21 cellular contexts compared by ENCODE assay signal in the genomic region with DNA sequence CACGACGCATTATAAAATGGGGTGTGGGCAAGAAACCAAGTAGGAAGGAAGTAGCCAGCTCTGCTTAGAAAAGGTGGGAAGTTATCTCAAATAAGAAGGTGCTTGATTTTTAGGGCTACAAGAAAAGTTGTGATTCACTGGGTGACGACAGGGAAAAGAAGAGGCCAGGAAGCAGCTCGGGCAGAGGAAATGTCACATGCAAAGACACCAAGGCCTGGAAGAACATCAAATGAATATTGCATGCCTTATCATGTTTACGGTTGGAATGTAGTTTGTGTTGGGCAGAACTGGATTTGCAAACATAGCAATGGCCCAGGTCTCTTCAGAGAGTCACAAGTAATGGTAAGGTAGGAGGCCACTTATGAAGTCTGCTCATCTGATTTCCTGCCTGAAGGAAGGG.
A peak's percentile ranks its signal among the peaks of the same experiment; 100 is the strongest.
DNase-seq lines count a peak whose midpoint lies in the region; ATAC-seq, FAIRE-seq and TF ChIP-seq lines count a peak whose summit lies in the region.
"Had no signal": no experiment of that assay in that cellular context is flagged by ENCODE, and none has a peak within 500 bp of the region (broad histone marks: within the 10 kb centered on the region; RNA-seq: fewer than 3 reads in every experiment).

No MANE protein-coding gene starts in this region.

- no peak overlapping the region for H2AK9ac ChIP-seq in IMR-90 (replicated peaks; ENCODE audit: low read depth, low read length, poor library complexity)

- H3K9me1 ChIP-seq in IMR-90 (ENCODE audit: insufficient read depth, low read length) = no peaks in the 10 kb centered on the region
- no peaks in the 10 kb centered on the region for H3K9me1 ChIP-seq in keratinocyte (ENCODE audit: control insufficient read depth, extremely low read depth, insufficient read depth, low read length)

- no peak overlapping the region for H3K56ac ChIP-seq in IMR-90 (ENCODE audit: extremely low read depth, insufficient read depth, low read length)

- H2AK5ac ChIP-seq in IMR-90 (ENCODE audit: low read depth, low read length) = peak overlapping the region; percentile 38

- no peak for TF ChIP-seq POLR2A in IMR-90 (IDR thresholded peaks at IDR 0.05; ENCODE audit: low read depth, low read length)
- no peak for TF ChIP-seq POLR2A in prostate gland (IDR thresholded peaks at IDR 0.05)
- TF ChIP-seq POLR2A in erythroblast (IDR thresholded peaks at IDR 0.05; ENCODE audit: low read length) = no peak

- peak overlapping the region; percentile 95 for H3K4ac ChIP-seq in IMR-90 (ENCODE audit: low read depth, low read length)

- BruUV-seq in IMR-90 (replicated peaks; lab: Mats Ljungman, UMichigan) = no TSS peak

- H3K36me3 ChIP-seq in IMR-90 (ENCODE audit: control insufficient read depth, insufficient read depth, low read length) = no peaks in the 10 kb centered on the region
- no peaks in the 10 kb centered on the region for H3K36me3 ChIP-seq in keratinocyte (ENCODE audit: control insufficient read depth in 2 of 2, extremely low read depth in 1 of 2, insufficient read depth in 2 of 2, low read length in 2 of 2)
- H3K36me3 ChIP-seq in prostate gland = no peaks in the 10 kb centered on the region

- POLR2A ChIA-PET in IMR-90 (lab: Charles Lee; ENCODE audit: unreplicated experiment) = no interaction called here
- POLR2A ChIA-PET in RWPE1 (lab: Yijun Ruan, JAX; ENCODE audit: low non-redundant PET) = no interaction called here

- peak overlapping the region; percentile 100 for H2BK5ac ChIP-seq in IMR-90 (ENCODE audit: low read depth, low read length, poor library complexity, severe bottlenecking)

- H3K79me1 ChIP-seq in IMR-90 (ENCODE audit: low read depth in 1 of 2, low read length in 2 of 2) = peaks cover 3 to 20% of the 10 kb centered on the region in 2 experiments; a peak in 1 of 4 replicates

- FAIRE-seq in keratinocyte (lab: Jason Lieb, UNC) = peak; percentile 90
- FAIRE-seq: A204.1, GM12892, GM18507, K562 had no signal

- no peak for TF ChIP-seq CTCF in IMR-90 (conservative IDR thresholded peaks at IDR 0.05; ENCODE audit: low read depth, low read length)
- no peak for TF ChIP-seq CTCF in epithelial cell of esophagus (IDR thresholded peaks at IDR 0.05; ENCODE audit: insufficient read depth, low read depth, low read length, missing control alignments)
- no peak for TF ChIP-seq CTCF in keratinocyte (optimal IDR thresholded peaks at IDR 0.05 in 1 of 3, IDR thresholded peaks at IDR 0.05 in 1 of 3, conservative IDR thresholded peaks at IDR 0.05 in 1 of 3; ENCODE audit: extremely low read depth in 1 of 3, insufficient read depth in 2 of 3, low read length in 3 of 3)
- no peak for TF ChIP-seq CTCF in prostate gland (IDR thresholded peaks at IDR 0.05)
- TF ChIP-seq CTCF in RWPE1 (conservative IDR thresholded peaks at IDR 0.05; ENCODE audit: low read depth) = no peak

- in situ Hi-C loops in IMR-90 (cut with MboI; ENCODE audit: low sequenced_read_pairs) = loop anchor here (5.0 to 25.0 kb wide), 4 partner anchors 302 to 798 kb away; partner anchors contain the start of gene IRS1

- no peak overlapping the region for H3K4me3 ChIP-seq in IMR-90 (ENCODE audit: insufficient read depth, low read depth, low read length)
- H3K4me3 ChIP-seq in epithelial cell of esophagus (ENCODE audit: low read length) = no peak overlapping the region
- no peak overlapping the region for H3K4me3 ChIP-seq in keratinocyte (ENCODE audit: control insufficient read depth in 2 of 3, extremely low read depth in 1 of 3, insufficient read depth in 2 of 3, low read depth in 1 of 3, low read length in 3 of 3)
- H3K4me3 ChIP-seq in prostate gland = no peak overlapping the region
- H3K4me3 ChIP-seq: GM23338, K562 had no signal

- WGBS in IMR-90 (ENCODE audit: extremely low coverage in 2 of 2, insufficient read length in 1 of 2), 2 experiments = 90% methylated on average over 3 of the region's 5 CpGs; no CpG with 5 or more reads in 1 of the 2 experiments
- WGBS in prostate gland = 42% methylated on average over 5 of the region's 5 CpGs

- peak overlapping the region; percentile 85 to 97 for H4K8ac ChIP-seq in IMR-90 (ENCODE audit: low read depth in 2 of 2, low read length in 2 of 2)

- DNase-seq in IMR-90 = no peak
- DNase-seq in epithelial cell of esophagus (ENCODE audit: low read depth) = peak; percentile 48
- peak; percentile 15 for DNase-seq in keratinocyte (ENCODE audit: low read depth, low spot score)
- peak; percentile 14 for DNase-seq in prostate gland (ENCODE audit: low spot score)
- DNase-seq in erythroblast (lab: John Stamatoyannopoulos, UW) = no peak
- DNase-seq in RWPE1 (ENCODE audit: low spot score) = no peak
- DNase-seq in T-helper 2 cell treated with Interferon-gamma antibody and Interleukin-4, amounts not matched to agents 5 μg/mL and 100 μg/mL, for 36 hours (ENCODE audit: low spot score) = no peak
- DNase-seq: ACHN; Caco-2; CD4-positive, alpha-beta T cell; DMS153; DMS79; GDM1; H7 had no signal

- H3K9ac ChIP-seq in IMR-90 (ENCODE audit: low read depth, low read length) (no peak overlapping the region), keratinocyte (ENCODE audit: control insufficient read depth, extremely low read depth, insufficient read depth, low read length) (no peak overlapping the region)

- H3K23ac ChIP-seq in IMR-90 (ENCODE audit: low read depth, low read length) = peak overlapping the region; percentile 13; the same call in 1 of the 2 replicates

- no peaks in the 10 kb centered on the region for H3K4me1 Mint-ChIP-seq in T-helper 2 cell treated with Interferon-gamma antibody and Interleukin-4, amounts not matched to agents 5 μg/mL and 100 μg/mL, for 36 hours (ENCODE audit: low read depth)

- intact Hi-C loops in IMR-90 (cut with micrococcal nuclease) (loop anchor here (5.0 to 10.0 kb wide), 4 partner anchors 396 to 916 kb away; no protein-coding TSS in a partner anchor), prostate gland (cut with DNase I) (no loop called here)

- H3K9me3 Mint-ChIP-seq in T-helper 2 cell treated with Interferon-gamma antibody and Interleukin-4, amounts not matched to agents 5 μg/mL and 100 μg/mL, for 36 hours = no peaks in the 10 kb centered on the region
- H3K9me3 Mint-ChIP-seq: CD4-positive, alpha-beta T cell; GM23338 had no signal

- CTCF ChIA-PET in IMR-90 (lab: Yijun Ruan, JAX) = no interaction called here
- CTCF ChIA-PET in RWPE1 (lab: Yijun Ruan, JAX) = no interaction called here

- dilution Hi-C loops in IMR-90 (cut with HindIII; ENCODE audit: low sequenced_read_pairs, unreplicated experiment) (no loop called here), keratinocyte (cut with MboI; ENCODE audit: extremely low pct_ligation_motif_present, low sequenced_read_pairs) (no loop called here)

- H2BK120ac ChIP-seq in IMR-90 (ENCODE audit: low read depth, low read length) = peak overlapping the region; percentile 99

- H3K27ac ChIP-seq in IMR-90 (ENCODE audit: insufficient read depth, low read length) (no peak overlapping the region), keratinocyte (ENCODE audit: control insufficient read depth, insufficient read depth, low read length) (no peak overlapping the region), prostate gland (no peak overlapping the region), RWPE1 (no peak overlapping the region)
- H3K27ac ChIP-seq: C4-2B had no signal

- H3K14ac ChIP-seq in IMR-90 (replicated peaks; ENCODE audit: low read depth, low read length) = peak overlapping the region; percentile 50

- H2BK15ac ChIP-seq in IMR-90 (ENCODE audit: low read depth, low read length) = peak overlapping the region; percentile 86; the same call in 2 of the 3 replicates

- H3K79me2 ChIP-seq in keratinocyte (ENCODE audit: control insufficient read depth, insufficient read depth, low read length) = no peaks in the 10 kb centered on the region

- H2AFZ ChIP-seq in IMR-90 (replicated peaks; ENCODE audit: low read length, poor library complexity) (no peak overlapping the region), keratinocyte (ENCODE audit: control insufficient read depth, low read length) (no peak overlapping the region)
- H2AFZ ChIP-seq: GM23338 had no signal

- H3K18ac ChIP-seq in IMR-90 (ENCODE audit: low read depth, low read length) = peak overlapping the region; percentile 98

- peak overlapping the region; percentile 86 for H4K91ac ChIP-seq in IMR-90 (ENCODE audit: insufficient read depth, low read depth, low read length)

- H3K27me3 ChIP-seq in IMR-90 (ENCODE audit: control insufficient read depth, insufficient read depth, low read length) (no peaks in the 10 kb centered on the region), keratinocyte (ENCODE audit: control insufficient read depth, extremely low read depth, insufficient read depth, low read length) (no peaks in the 10 kb centered on the region), prostate gland (replicated peaks; ENCODE audit: insufficient read depth) (no peaks in the 10 kb centered on the region)

- ATAC-seq in IMR-90 (ENCODE audit: low read depth) = no peak
- no peak for ATAC-seq in HG02840 (IDR thresholded peaks at IDR 0.05; ENCODE audit: low FRiP score, unreplicated experiment)
- ATAC-seq: GM23338, K562 had no signal

- no peaks in the 10 kb centered on the region for H3K9me3 ChIP-seq in IMR-90 (ENCODE audit: control insufficient read depth, insufficient read depth, low read length)
- H3K9me3 ChIP-seq in keratinocyte (ENCODE audit: control insufficient read depth, low read depth, low read length) = no peaks in the 10 kb centered on the region
- no peaks in the 10 kb centered on the region for H3K9me3 ChIP-seq in prostate gland
- H3K9me3 ChIP-seq: Caco-2 had no signal

- no peaks in the 10 kb centered on the region for H3K27me3 Mint-ChIP-seq in T-helper 2 cell treated with Interferon-gamma antibody and Interleukin-4, amounts not matched to agents 5 μg/mL and 100 μg/mL, for 36 hours (ENCODE audit: low read depth)

- H3K4me1 ChIP-seq in IMR-90 (ENCODE audit: control insufficient read depth, insufficient read depth, low read length) (peaks cover 21% of the 10 kb centered on the region), keratinocyte (ENCODE audit: control insufficient read depth, extremely low read depth, insufficient read depth, low read length) (peaks cover 21% of the 10 kb centered on the region), prostate gland (replicated peaks) (no peaks in the 10 kb centered on the region)

- H4K20me1 ChIP-seq in IMR-90 (ENCODE audit: insufficient read depth, low read length) (no peaks in the 10 kb centered on the region), keratinocyte (ENCODE audit: control insufficient read depth, extremely low read depth, insufficient read depth, low read length) (no peaks in the 10 kb centered on the region)

- H4K5ac ChIP-seq in IMR-90 (ENCODE audit: low read depth, low read length) = peak overlapping the region; percentile 93; the same call in 1 of the 2 replicates

- no peak for TF ChIP-seq RAD21 in IMR-90 (IDR thresholded peaks at IDR 0.05; ENCODE audit: low read length)

- peak overlapping the region; percentile 98 for H2BK20ac ChIP-seq in IMR-90 (ENCODE audit: low read depth, low read length)

- H3K4me2 ChIP-seq in IMR-90 (ENCODE audit: low read depth, low read length) (no peak overlapping the region), keratinocyte (ENCODE audit: control insufficient read depth, extremely low read depth, insufficient read depth, low read depth, low read length) (no peak overlapping the region)
- H3K4me2 ChIP-seq: GM23338 had no signal

- H3K36me3 Mint-ChIP-seq in T-helper 2 cell treated with Interferon-gamma antibody and Interleukin-4, amounts not matched to agents 5 μg/mL and 100 μg/mL, for 36 hours (ENCODE audit: low read depth) = no peaks in the 10 kb centered on the region

- H3K4me3 Mint-ChIP-seq in T-helper 2 cell treated with Interferon-gamma antibody and Interleukin-4, amounts not matched to agents 5 μg/mL and 100 μg/mL, for 36 hours = no peak overlapping the region
- H3K4me3 Mint-ChIP-seq: CD4-positive, alpha-beta T cell; GM23338 had no signal

- H3K27ac Mint-ChIP-seq in T-helper 2 cell treated with Interferon-gamma antibody and Interleukin-4, amounts not matched to agents 5 μg/mL and 100 μg/mL, for 36 hours = no peak overlapping the region
- H3K27ac Mint-ChIP-seq: CD4-positive, alpha-beta T cell; GM23338 had no signal

Comparison
In these comparisons a context has a peak if more than half of its experiments do, and no peak if none do; other contexts are left out.
1. DNase-seq: peak in epithelial cell of esophagus (single experiment), keratinocyte (single experiment) and prostate gland (single experiment); none in IMR-90 (single experiment), erythroblast (0 of 2), RWPE1 (single experiment) and T-helper 2 cell treated with Interferon-gamma antibody and Interleukin-4, amounts not matched to agents 5 μg/mL and 100 μg/mL, for 36 hours (single experiment).